In the genomic region with DNA sequence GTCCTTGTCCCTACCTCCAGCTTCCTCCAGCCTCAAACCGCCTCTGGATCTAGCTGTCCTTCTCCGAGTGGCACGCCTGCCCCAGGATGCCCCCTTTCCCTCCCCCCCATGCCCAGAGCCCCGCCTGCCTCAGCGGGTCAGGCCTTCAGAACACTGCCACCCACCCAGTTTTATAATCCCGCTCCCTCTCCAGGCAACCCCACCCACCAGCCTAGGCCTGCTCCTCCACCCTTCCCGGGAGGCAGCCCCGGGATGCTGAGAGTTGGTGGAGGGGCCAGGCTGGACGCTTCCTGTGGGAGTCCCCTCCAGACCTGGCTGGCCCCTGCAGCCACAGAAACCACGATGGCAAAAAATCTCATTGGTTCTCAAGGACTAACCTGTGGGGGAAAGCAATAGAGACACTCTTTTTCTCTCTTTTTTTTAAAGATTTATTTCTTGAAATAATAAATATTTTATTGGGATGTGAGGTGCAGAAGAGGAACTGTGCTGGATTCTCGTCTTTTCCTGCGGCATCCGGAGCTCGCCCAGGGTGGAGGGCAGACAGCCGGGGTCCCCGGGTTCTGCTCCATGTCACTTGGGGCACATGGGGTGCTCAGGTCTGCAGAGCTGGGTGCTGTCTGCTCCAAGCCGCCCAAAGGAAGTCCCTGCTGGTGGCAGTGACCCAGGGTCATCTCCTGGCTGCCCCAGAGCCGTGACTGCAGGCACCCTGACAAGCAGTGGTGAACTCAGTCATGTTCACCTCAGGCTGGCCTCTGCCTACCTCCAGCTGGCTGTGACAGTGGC, we compare ENCODE assay signal across 20 cellular contexts.
"Had no signal": no experiment of that assay in that cellular context is flagged by ENCODE, and none has a peak within 500 bp of the region (broad histone marks: within the 10 kb centered on the region; RNA-seq: fewer than 3 reads in every experiment).

No MANE protein-coding gene starts in this region.

- DNase-seq: KBM-7, MG63, NCI-H1092, NCI-H1436, NCI-H1694 treated with DMSO at 0.1 percent for 48 hours, NCI-H2029, NCI-H2081 treated with DMSO at 0.1 percent for 48 hours, NCI-H2171, NCI-H226, NCI-H446, NCI-H510A, NCI-H524 treated with DMSO at 0.1 percent for 48 hours, NCI-H69, NCI-H774, OCI-M1, PC-9, Peyer's patch, SHP77 treated with DMSO at 0.1 percent for 48 hours, SJCRH30, T-helper 1 cell had no signal

- H3K9me3 ChIP-seq: MG63, Peyer's patch, SJCRH30 had no signal

- H2AFZ ChIP-seq: PC-9 had no signal

- H3K27me3 ChIP-seq: MG63, Peyer's patch had no signal

- H3K27ac ChIP-seq: PC-9, Peyer's patch, SJCRH30 had no signal

- H3K4me3 ChIP-seq: MG63, PC-9, Peyer's patch, SJCRH30 had no signal

- H3K4me1 ChIP-seq: Peyer's patch, SJCRH30 had no signal

- H3K36me3 ChIP-seq: MG63, Peyer's patch, SJCRH30 had no signal

- H3K4me2 ChIP-seq: PC-9 had no signal
